26 cellular contexts compared by ENCODE assay signal in the genomic region with DNA sequence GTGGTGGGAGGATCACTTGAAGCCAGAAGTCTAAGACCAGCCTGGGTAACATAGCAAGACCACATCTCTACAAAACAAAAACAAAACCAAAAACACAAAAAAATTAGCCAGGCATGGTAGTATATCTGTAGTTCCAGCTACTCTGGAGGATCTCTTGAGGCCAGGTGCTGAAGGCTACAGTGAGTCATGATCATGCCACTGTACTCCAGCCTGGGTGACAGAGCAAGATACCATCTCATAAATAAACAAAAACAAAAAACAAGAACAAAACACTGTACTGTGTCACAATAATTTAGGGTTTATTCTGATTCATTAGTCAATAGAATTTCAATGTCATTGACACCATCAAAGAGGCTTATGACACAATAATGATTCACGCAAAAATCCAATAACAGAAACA.
"Had no signal": no experiment of that assay in that cellular context is flagged by ENCODE, and none has a peak within 500 bp of the region (broad histone marks: within the 10 kb centered on the region; RNA-seq: fewer than 3 reads in every experiment).

No MANE protein-coding gene starts in this region.

- H3K9ac ChIP-seq: neural progenitor cell, parathyroid adenoma had no signal

- H3K4me1 ChIP-seq: gastroesophageal sphincter, neural progenitor cell, parathyroid adenoma, psoas muscle, right atrium auricular region, transverse colon, uterus had no signal

- H2AFZ ChIP-seq: hepatocyte, neural progenitor cell, parathyroid adenoma had no signal

- H3K27ac ChIP-seq: gastroesophageal sphincter, hepatocyte, neural progenitor cell, parathyroid adenoma, psoas muscle, right atrium auricular region, transverse colon, uterus, WERI-Rb-1 had no signal

- ATAC-seq: activated CD4-positive, CD25-positive, alpha-beta regulatory T cell treated with anti-CD3 and anti-CD28 coated beads, Interleukin-2, amount 50 U/mL, for 24 hours; gastroesophageal sphincter; left colon; natural killer cell; psoas muscle had no signal

- H3K9me3 ChIP-seq: gastroesophageal sphincter, psoas muscle, right atrium auricular region, transverse colon, uterus had no signal

- H3K79me2 ChIP-seq: hepatocyte, parathyroid adenoma had no signal

- H3K36me3 ChIP-seq: gastroesophageal sphincter, neural progenitor cell, right atrium auricular region, transverse colon, uterus, WERI-Rb-1 had no signal

- H3K4me2 ChIP-seq: hepatocyte, neural progenitor cell had no signal

- DNase-seq: activated CD4-positive, alpha-beta T cell treated with anti-CD3 and anti-CD28 coated beads for 48 hours; activated CD4-positive, alpha-beta T cell treated with anti-CD3 and anti-CD28 coated beads, Interleukin-2, amount 50 U/mL, for 48 hours; activated CD8-positive, alpha-beta memory T cell treated with anti-CD3 and anti-CD28 coated beads, Interleukin-2, amount 50 U/mL, for 4 hours; activated effector memory CD4-positive, alpha-beta T cell treated with anti-CD3 and anti-CD28 coated beads, Interleukin-2, amount 50 U/mL, for 16 hours; activated naive CD4-positive, alpha-beta T cell treated with anti-CD3 and anti-CD28 coated beads, Interleukin-2, amount 50 U/mL, for 16 hours; activated T-cell treated with anti-CD3 and anti-CD28 coated beads, Interleukin-2, amount 50 U/mL, for 1 hour; amygdala; dermis blood vessel endothelial cell; effector CD4-positive, alpha-beta T cell; left colon; natural killer cell; occipital lobe; psoas muscle; stimulated activated CD4-positive, alpha-beta T cell treated with anti-CD3 and anti-CD28 coated beads, Interleukin-15, amount 100 ng/mL, for 24 hours; stimulated activated CD4-positive, alpha-beta T cell treated with anti-CD3 and anti-CD28 coated beads, Interleukin-2, amount 100 ng/mL, for 24 hours; stimulated activated naive CD4-positive, alpha-beta T cell treated with Interleukin-2 at 50 U/mL for 16 hours; T-helper 9 cell; transverse colon; uterus; WERI-Rb-1 had no signal

- H3K4me3 ChIP-seq: gastroesophageal sphincter, hepatocyte, neural progenitor cell, psoas muscle, right atrium auricular region, transverse colon, uterus had no signal

- H3K27me3 ChIP-seq: gastroesophageal sphincter, hepatocyte, neural progenitor cell, right atrium auricular region, transverse colon, uterus had no signal
